ENCODE assay signal across 8 cellular contexts in the genomic region with DNA sequence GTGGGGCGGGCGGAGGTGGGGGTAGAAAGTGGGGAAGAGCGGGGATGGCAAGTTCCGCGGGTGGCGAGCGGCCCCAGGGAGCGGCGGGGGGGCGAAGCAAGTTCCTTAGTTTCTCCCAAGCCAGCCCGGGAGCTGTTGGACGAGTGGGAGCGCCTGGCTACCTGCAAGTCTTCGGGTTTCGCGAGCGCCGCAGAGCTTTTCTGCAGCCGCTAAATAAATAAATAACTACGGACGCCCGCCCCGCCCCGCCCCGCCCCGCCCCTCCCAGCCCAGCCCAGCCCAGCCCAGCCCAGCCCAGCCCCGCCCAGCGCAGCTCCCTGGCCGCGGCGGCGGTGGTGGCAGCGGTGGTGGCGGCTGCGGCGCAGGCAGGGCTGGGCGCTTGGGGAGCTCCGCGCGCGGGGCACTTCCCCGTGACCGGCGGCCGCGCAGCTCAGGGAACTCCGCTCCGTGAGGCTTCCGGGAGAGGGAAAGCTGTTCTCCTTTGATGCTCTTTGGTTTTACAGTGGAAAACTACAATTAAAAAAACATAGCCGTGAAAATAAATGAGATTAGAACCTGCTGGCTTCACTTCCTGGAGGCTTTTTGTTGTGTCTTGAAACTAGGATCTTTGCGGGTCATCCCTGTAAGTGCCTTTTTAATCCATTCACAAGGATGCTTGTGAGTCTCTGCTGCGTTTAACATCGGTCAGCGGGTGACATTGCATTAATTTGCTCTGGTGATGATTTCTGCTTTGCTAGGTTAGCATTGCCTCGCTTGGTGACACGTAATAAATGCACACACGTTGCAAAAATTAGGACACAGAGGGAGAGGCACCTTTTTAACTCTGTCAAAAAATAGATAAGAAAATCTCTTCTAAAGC. TPM values are rescaled to one million over a fixed set of nuclear protein-coding genes. Genes with fewer than 3 reads are reported as not detected.
DNase-seq lines count a peak whose midpoint lies in the region; ATAC-seq and TF ChIP-seq lines count a peak whose summit lies in the region.

A gene (plus strand): TSS at position 438 of the 859 bp plus-strand sequence. CDS start 5,498 bp downstream, outside the sequence.

- no peak for TF ChIP-seq EP300 in sigmoid colon (IDR thresholded peaks at IDR 0.05)

- TF ChIP-seq CTCF in brain (conservative IDR thresholded peaks at IDR 0.05) (peak in 1 of 2 experiments; percentile 10), sigmoid colon (IDR thresholded peaks at IDR 0.05) (no peak)

- intact Hi-C loops in sigmoid colon (cut with DNase I), result loop anchor here (1.0 kb wide), 1 partner anchor 42 kb away; no protein-coding TSS in a partner anchor

- peak; percentile 87 for DNase-seq in ELR (ENCODE audit: low read depth)
- DNase-seq in MG63, result peak; percentile 89
- DNase-seq in T-helper 9 cell, result peak; percentile 67
- peak; percentile 94 for DNase-seq in sigmoid colon

- peak within 1 kb of the TSS; percentile 42 for H3K27ac ChIP-seq in iPS-18a (ENCODE audit: low read length)
- peak within 1 kb of the TSS; percentile 89 to 96 (median 90) for H3K27ac ChIP-seq in sigmoid colon

- peaks cover 19% of the 10 kb centered on the region for H3K4me1 Mint-ChIP-seq in brain

- ATAC-seq in GM21723 (IDR thresholded peaks at IDR 0.05; ENCODE audit: unreplicated experiment) (peak; percentile 71), HG03378 (IDR thresholded peaks at IDR 0.05; ENCODE audit: unreplicated experiment) (no peak)

- H3K4me3 Mint-ChIP-seq in brain, result peak within 1 kb of the TSS; percentile 88 to 95 (median 90)

- H3K36me3 Mint-ChIP-seq in brain, result no peaks in the 10 kb centered on the region

- H3K4me1 ChIP-seq in iPS-18a (ENCODE audit: control insufficient read depth, low read depth, low read length) (peaks cover 10% of the 10 kb centered on the region), sigmoid colon (peaks cover 0 to 47% (median 36%) of the 10 kb centered on the region in 4 donors)

- H3K36me3 ChIP-seq in MG63 (no peaks in the 10 kb centered on the region), iPS-18a (ENCODE audit: control insufficient read depth, low read depth, low read length) (no peaks in the 10 kb centered on the region), sigmoid colon (no peaks in the 10 kb centered on the region)

- H3K27ac Mint-ChIP-seq in brain, result peak within 1 kb of the TSS; percentile 83 to 94 (median 92)

- TF ChIP-seq POLR2A in sigmoid colon (IDR thresholded peaks at IDR 0.05), result peak; percentile 3 to 68

- H3K9me3 ChIP-seq in MG63, result no peaks in the 10 kb centered on the region
- H3K9me3 ChIP-seq in iPS-18a (ENCODE audit: control insufficient read depth, low read depth, low read length), result no peaks in the 10 kb centered on the region
- no peaks in the 10 kb centered on the region for H3K9me3 ChIP-seq in sigmoid colon

- peak within 1 kb of the TSS; percentile 78 for H3K9ac ChIP-seq in iPS-18a (ENCODE audit: low read length)

- H3K27me3 ChIP-seq in MG63 (no peaks in the 10 kb centered on the region), iPS-18a (ENCODE audit: control insufficient read depth, insufficient read depth, low read length) (peaks cover 9% of the 10 kb centered on the region), sigmoid colon (no peaks in the 10 kb centered on the region)

- H3K9me3 Mint-ChIP-seq in brain, result peaks cover 0 to 6% (median 0%) of the 10 kb centered on the region in 5 experiments

- 1% methylated on average over 57 of the region's 57 CpGs for WGBS in sigmoid colon, 2 donors

- peak within 1 kb of the TSS; percentile 55 for H3K4me3 ChIP-seq in MG63
- peak within 1 kb of the TSS; percentile 90 for H3K4me3 ChIP-seq in iPS-18a (ENCODE audit: low read length)
- peak within 1 kb of the TSS; percentile 49 to 63 (median 60) for H3K4me3 ChIP-seq in sigmoid colon

- H3K27me3 Mint-ChIP-seq in brain, result peaks cover 4% of the 10 kb centered on the region

RNA-seq across cellular contexts. Expression of the gene that starts here (rescaled TPM):
- not detected in 2 replicates for total RNA-seq in MG63 (2014; rRNA removed; shearing (Covaris generic); ENCODE audit: low replicate concordance)
- polyA plus RNA-seq in brain (ENCODE audit: insufficient read depth, low read depth, low replicate concordance) (not detected), sigmoid colon (under 1 TPM in 2 of 3 donors, not detected in 1; 0.09 to 0.60 TPM)
- total RNA-seq in sigmoid colon, result 1 to 10 TPM in 1 of 4 donors, under 1 TPM in 1, not detected in 2; 0.95 to 1.6 TPM

Comparison
In these comparisons a context has a peak if more than half of its experiments do, and no peak if none do; other contexts are left out.
1. Peak in DNase-seq and H3K4me3 ChIP-seq in MG63; RNA of the gene not detected or under 1 TPM.